ENCODE assay signal across 1 cellular context in genomic region chr14:60980811-60981625, GRCh38.
TF ChIP-seq lines count a peak whose summit lies in the region.

Gene SLC38A6, plus strand, starts transcription at chr14:60981245. Its CDS starts 33 bp downstream, at chr14:60981278.
Gene TRMT5, minus strand, starts transcription at chr14:60981079. Its CDS starts 106 bp downstream, at chr14:60980973.

TF ChIP-seq in SK-N-SH treated with all-trans-retinoic acid at 6 μM for 48 hours, 23 proteins besides CTCF, POLR2A, EP300 and RAD21 (continued from another document):
- TF ChIP-seq CSRNP3 (CRISPR knock-in tag; IDR thresholded peaks at IDR 0.05) (peak; percentile 9; the same call in 1 of the 2 replicates), ZNF8 (CRISPR knock-in tag; IDR thresholded peaks at IDR 0.05) (no peak; the same call in 1 of the 2 replicates), PATZ1 (CRISPR knock-in tag; IDR thresholded peaks at IDR 0.05; ENCODE audit: borderline replicate concordance) (no peak), ZNF565 (CRISPR knock-in tag; conservative IDR thresholded peaks at IDR 0.05; ENCODE audit: low read depth) (no peak), ARNTL (CRISPR knock-in tag; IDR thresholded peaks at IDR 0.05; ENCODE audit: borderline replicate concordance, low read depth) (no peak), CSDC2 (CRISPR knock-in tag; IDR thresholded peaks at IDR 0.05) (0 out of 2 replicates have a peak, but pooled peaks have one; percentile 58), ZC3H10 (CRISPR knock-in tag; IDR thresholded peaks at IDR 0.05) (no peak), GLIS3 (CRISPR knock-in tag; IDR thresholded peaks at IDR 0.05) (no peak)
